1 cellular context compared by ENCODE assay signal in the genomic region with DNA sequence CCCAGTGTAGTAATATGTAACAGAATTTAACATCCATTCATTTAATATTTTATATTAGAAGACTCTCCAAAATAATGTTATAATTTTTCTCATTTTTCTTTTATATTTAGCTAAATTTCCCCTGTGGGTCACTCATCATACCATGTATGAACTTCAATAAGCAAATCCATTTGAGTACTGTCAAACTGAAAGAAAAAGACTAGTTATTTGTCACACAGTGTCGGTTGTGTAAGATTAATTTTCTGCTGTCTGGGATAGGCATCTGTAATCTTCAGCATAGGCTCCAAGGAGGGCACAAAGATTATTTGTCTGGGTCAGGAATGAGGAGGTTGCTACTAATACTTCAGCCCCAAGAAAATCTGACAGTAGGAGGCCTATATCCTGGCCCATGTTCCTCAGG. TPM values are rescaled to one million over a fixed set of nuclear protein-coding genes. Genes with fewer than 3 reads are reported as not detected.
"Had no signal": no experiment of that assay in that cellular context is flagged by ENCODE, and none has a peak within 500 bp of the region (broad histone marks: within the 10 kb centered on the region; RNA-seq: fewer than 3 reads in every experiment).

No MANE protein-coding gene starts in this region.

RNA-seq across cellular contexts. Expression of a gene that starts 13.1 kb away (rescaled TPM):
- polyA plus RNA-seq: neural cell had no signal
